In genomic region chr6:72769459-72770125, GRCh38 we compare ENCODE assay signal across 15 cellular contexts.
DNase-seq lines count a peak whose midpoint lies in the region; ATAC-seq and TF ChIP-seq lines count a peak whose summit lies in the region.
"Had no signal": no experiment of that assay in that cellular context is flagged by ENCODE, and none has a peak within 500 bp of the region (broad histone marks: within the 10 kb centered on the region; RNA-seq: fewer than 3 reads in every experiment).

No MANE protein-coding gene starts in this region.

- peaks cover 7% of the 10 kb centered on the region for H3K79me2 ChIP-seq in OCI-LY1 (ENCODE audit: insufficient read depth, low read length)

- H3K27ac ChIP-seq in OCI-LY1 (ENCODE audit: low read depth, low read length, poor library complexity, severe bottlenecking), result peak overlapping the region; percentile 61
- H3K27ac ChIP-seq in A673 (ENCODE audit: low read depth, low read length, poor library complexity, severe bottlenecking), result no peak overlapping the region

- no peaks in the 10 kb centered on the region for H3F3A ChIP-seq in OCI-LY1 (ENCODE audit: insufficient read depth, low read length)

- H3K27me3 ChIP-seq in OCI-LY1 (ENCODE audit: insufficient read depth, low read length) (no peaks in the 10 kb centered on the region), A673 (replicated peaks; ENCODE audit: insufficient read depth, low read depth, low read length, poor library complexity) (no peaks in the 10 kb centered on the region)

- no peaks in the 10 kb centered on the region for H4K20me1 ChIP-seq in OCI-LY1 (ENCODE audit: insufficient read depth, low read length)

- no TSS peak for BruUV-seq in A673 (replicated peaks; lab: Mats Ljungman, UMichigan)

- no peak for TF ChIP-seq POLR2A in GM18505 (IDR thresholded peaks at IDR 0.05; ENCODE audit: borderline replicate concordance, extremely low read depth, insufficient read depth, insufficient read length)

- peaks cover 25% of the 10 kb centered on the region for H3K4me1 ChIP-seq in OCI-LY1 (ENCODE audit: insufficient read depth, low read length, severe bottlenecking)
- H3K4me1 ChIP-seq in A673 (ENCODE audit: insufficient read depth, low read length, poor library complexity, severe bottlenecking), result no peaks in the 10 kb centered on the region

- ATAC-seq in GM18505 (IDR thresholded peaks at IDR 0.05; ENCODE audit: unreplicated experiment) (peak; percentile 65), GM21390 (IDR thresholded peaks at IDR 0.05; ENCODE audit: unreplicated experiment) (peak; percentile 75), HG02981 (IDR thresholded peaks at IDR 0.05; ENCODE audit: unreplicated experiment) (peak; percentile 56)

- no peaks in the 10 kb centered on the region for H3K9me2 ChIP-seq in OCI-LY1 (ENCODE audit: low read depth, low read length)

- H3K4me3 ChIP-seq in OCI-LY1 (ENCODE audit: low read depth, low read length, poor library complexity, severe bottlenecking), result no peak overlapping the region
- no peak overlapping the region for H3K4me3 ChIP-seq in A673 (ENCODE audit: low read depth, low read length, poor library complexity, severe bottlenecking)
- H3K4me3 ChIP-seq: lung had no signal

- intact Hi-C loops in A673 (cut with micrococcal nuclease; ENCODE audit: unreplicated experiment), result no loop called here

- CTCF ChIA-PET in A673 (lab: Charles Lee), result no interaction called here

- H3K9me3 ChIP-seq in OCI-LY1 (ENCODE audit: low read length), result no peaks in the 10 kb centered on the region
- no peaks in the 10 kb centered on the region for H3K9me3 ChIP-seq in A673 (ENCODE audit: low read depth, low read length, poor library complexity, severe bottlenecking)

- TF ChIP-seq CTCF in OCI-LY1 (IDR thresholded peaks at IDR 0.05; ENCODE audit: low read length) (no peak), A673 (conservative IDR thresholded peaks at IDR 0.05; ENCODE audit: low read depth, low read length) (no peak)

- peak overlapping the region; percentile 37; the same call in 1 of the 2 replicates for H3K4me2 ChIP-seq in OCI-LY1 (ENCODE audit: low read length)

- DNase-seq in A673 (ENCODE audit: low spot score), result no peak
- no peak for DNase-seq in SW480 (ENCODE audit: low spot score)
- no peak for DNase-seq in NCI-H82 treated with DMSO at 0.1 percent for 48 hours (lab: John Stamatoyannopoulos, UW; ENCODE audit: unreplicated experiment)
- DNase-seq in stimulated activated CD4-positive, alpha-beta T cell treated with anti-CD3 and anti-CD28 coated beads, Interleukin-2, amount 100 ng/mL, for 24 hours, result no peak
- DNase-seq: activated effector memory CD4-positive, alpha-beta T cell treated with Interleukin-2 at 50 U/mL for 16 hours; dermis blood vessel endothelial cell; DND-41; hypothalamus; NCI-H2171; nucleus accumbens had no signal

- H3K36me3 ChIP-seq in OCI-LY1 (ENCODE audit: insufficient read depth, low read length), result no peaks in the 10 kb centered on the region
- H3K36me3 ChIP-seq in A673 (ENCODE audit: insufficient read depth, low read length, poor library complexity, severe bottlenecking), result no peaks in the 10 kb centered on the region

- H3K9ac ChIP-seq in OCI-LY1 (ENCODE audit: low read length), result no peak overlapping the region

- no peak overlapping the region for H2AFZ ChIP-seq in OCI-LY1 (ENCODE audit: low read length)

- POLR2A ChIA-PET in A673 (lab: Charles Lee; ENCODE audit: low non-redundant PET), result no interaction called here
